ENCODE assay signal across 8 cellular contexts in genomic region chr1:26035959-26036755, GRCh38. TPM values are rescaled to one million over a fixed set of nuclear protein-coding genes. Genes with fewer than 3 reads are reported as not detected.
DNase-seq lines count a peak whose midpoint lies in the region; ATAC-seq and TF ChIP-seq lines count a peak whose summit lies in the region.

No MANE protein-coding gene starts in this region.

- peak overlapping the region; percentile 42 for H3K9ac ChIP-seq in smooth muscle cell (ENCODE audit: low read depth)

- no peaks in the 10 kb centered on the region for H3K36me3 ChIP-seq in smooth muscle cell (ENCODE audit: low read depth)

- H2AFZ ChIP-seq in smooth muscle cell (ENCODE audit: low read depth) = peak overlapping the region; percentile 93

- ATAC-seq in HG02623 (IDR thresholded peaks at IDR 0.05; ENCODE audit: unreplicated experiment) (peak; percentile 53), WTC11 (peak; percentile 78)

- peaks cover 8% of the 10 kb centered on the region for H3K4me1 Mint-ChIP-seq in WTC11

- peaks cover 3% of the 10 kb centered on the region for H3K4me1 ChIP-seq in smooth muscle cell (ENCODE audit: low read depth)

- 16% methylated on average over 39 of the region's 39 CpGs for WGBS in smooth muscle cell (ENCODE audit: low lambda C conversion rate)

- H3K9me3 ChIP-seq in smooth muscle cell (replicated peaks; ENCODE audit: low read depth) = no peaks in the 10 kb centered on the region

- H3K4me3 ChIP-seq in cardiac fibroblast (replicated peaks in 1 of 2; ENCODE audit: low read depth in 2 of 2, low read length in 2 of 2) = peak overlapping the region; percentile 77 to 85
- peak overlapping the region; percentile 71 for H3K4me3 ChIP-seq in smooth muscle cell

- no peaks in the 10 kb centered on the region for H3K27me3 ChIP-seq in smooth muscle cell (ENCODE audit: low read depth)

- no peaks in the 10 kb centered on the region for H3K79me2 ChIP-seq in smooth muscle cell (ENCODE audit: low read depth)

- peak; percentile 13 for DNase-seq in NCI-H2029 (lab: John Stamatoyannopoulos, UW)
- no peak for DNase-seq in NCI-H2029 treated with DMSO at 0.1 percent for 48 hours (lab: John Stamatoyannopoulos, UW)
- peak; percentile 72 for DNase-seq in NCI-H1092 (lab: John Stamatoyannopoulos, UW)
- DNase-seq in WTC11 (ENCODE audit: low spot score) = peak; percentile 86
- peak; percentile 68 to 76 for DNase-seq in cardiac fibroblast (ENCODE audit: low read depth in 2 of 2)
- DNase-seq in inferior parietal cortex (ENCODE audit: extremely low spot score) = peak; percentile 85
- peak; percentile 79 for DNase-seq in smooth muscle cell (lab: John Stamatoyannopoulos, UW; ENCODE audit: unreplicated experiment)

- POLR2A ChIA-PET in WTC11 (lab: Charles Lee) = interaction anchor here (0.6 kb wide), 2 partner anchors 122 to 280 kb away, joined by 3 to 5 read pairs; no protein-coding TSS in a partner anchor

- no peaks in the 10 kb centered on the region for H3K36me3 Mint-ChIP-seq in WTC11

- peak; percentile 100 for TF ChIP-seq CTCF in WTC11 (IDR thresholded peaks at IDR 0.05)
- peak; percentile 99 for TF ChIP-seq CTCF in cardiac fibroblast (IDR thresholded peaks at IDR 0.05; ENCODE audit: low read depth, low read length)
- peak; percentile 99 for TF ChIP-seq CTCF in smooth muscle cell (IDR thresholded peaks at IDR 0.05; ENCODE audit: borderline replicate concordance, insufficient read depth, poor library complexity, severe bottlenecking)

- peak overlapping the region; percentile 98 for H3K4me2 ChIP-seq in smooth muscle cell

- H3K27ac Mint-ChIP-seq in WTC11 = no peak overlapping the region

- peaks cover 54% of the 10 kb centered on the region for H3K27me3 Mint-ChIP-seq in WTC11 (ENCODE audit: low read depth)

- CTCF ChIA-PET in WTC11 (lab: Charles Lee) = interaction anchor here (0.6 to 6.2 kb wide), 66 partner anchors 9 to 436 kb away, joined by 3 to 136 read pairs (median 4); partner anchors contain the start of genes CATSPER4, CEP85, EXTL1 and HMGN2

- no peaks in the 10 kb centered on the region for H3K9me3 Mint-ChIP-seq in WTC11

- peak overlapping the region; percentile 94 for H3K4me3 Mint-ChIP-seq in WTC11

- H3K27ac ChIP-seq in smooth muscle cell (ENCODE audit: low read depth) = peak overlapping the region; percentile 33

- no peaks in the 10 kb centered on the region for H4K20me1 ChIP-seq in smooth muscle cell (ENCODE audit: low read depth)

- peaks cover 5% of the 10 kb centered on the region for H3F3A ChIP-seq in smooth muscle cell (ENCODE audit: low read depth)

TF ChIP-seq in WTC11, 78 proteins besides CTCF, POLR2A, EP300 and RAD21:
- TF ChIP-seq FOXK1 (CRISPR knock-in tag; IDR thresholded peaks at IDR 0.05) (no peak), HMGXB4 (CRISPR knock-in tag; IDR thresholded peaks at IDR 0.05) (0 out of 2 replicates have a peak, but pooled peaks have one; percentile 28), ETV6 (CRISPR knock-in tag; IDR thresholded peaks at IDR 0.05) (0 out of 2 replicates have a peak, but pooled peaks have one; percentile 38)

RNA-seq across cellular contexts. Expression of gene SLC30A2, which starts 9.8 kb away (rescaled TPM):
- total RNA-seq in WTC11 (2021) (0.15 to 0.41 TPM (median 0.41 TPM) in 3 replicates), smooth muscle cell (0.27 TPM in 1 of 2 replicates, not detected in the other)
- 0.53 and 0.56 TPM in 2 replicates for polyA plus RNA-seq in smooth muscle cell

RNA-seq across cellular contexts. Expression of gene EXTL1, which starts 14.6 kb away (rescaled TPM):
- total RNA-seq in WTC11 (2021) (1.3 to 2.1 TPM (median 1.9 TPM) in 3 replicates), smooth muscle cell (11.2 and 14.1 TPM in 2 replicates)
- polyA plus RNA-seq in smooth muscle cell = 9.2 and 25.8 TPM in 2 replicates

RNA-seq across cellular contexts. Expression of gene TRIM63, which starts 31.3 kb away (rescaled TPM):
- total RNA-seq in WTC11 (2021) = not detected in 3 replicates
- total RNA-seq in smooth muscle cell = not detected in 2 replicates
- 0.14 and 0.97 TPM in 2 replicates for polyA plus RNA-seq in smooth muscle cell

RNA-seq across cellular contexts. Expression of gene PAFAH2, which starts 38.3 kb away (rescaled TPM):
- total RNA-seq in WTC11 (2021) (9.4 to 11.8 TPM (median 11.5 TPM) in 3 replicates), smooth muscle cell (9.2 and 9.4 TPM in 2 replicates)
- 9.6 and 13.2 TPM in 2 replicates for polyA plus RNA-seq in smooth muscle cell
